19 cellular contexts compared by ENCODE assay signal in genomic region chr5:134494780-134495179, GRCh38.
"Had no signal": no experiment of that assay in that cellular context is flagged by ENCODE, and none has a peak within 500 bp of the region (broad histone marks: within the 10 kb centered on the region; RNA-seq: fewer than 3 reads in every experiment).

No MANE protein-coding gene starts in this region.

- H3K27me3 ChIP-seq: cardiac muscle cell, esophagus muscularis mucosa, gastroesophageal sphincter, heart left ventricle, left lung, right lobe of liver, testis, upper lobe of right lung had no signal

- H3K4me2 ChIP-seq: smooth muscle cell had no signal

- H3K79me2 ChIP-seq: parathyroid adenoma had no signal

- H3K4me1 ChIP-seq: esophagus muscularis mucosa, gastroesophageal sphincter, heart left ventricle, left lung, parathyroid adenoma, right lobe of liver, testis, upper lobe of right lung had no signal

- H3K36me3 ChIP-seq: cardiac muscle cell, esophagus muscularis mucosa, gastroesophageal sphincter, heart left ventricle, left lung, right lobe of liver, upper lobe of right lung, WERI-Rb-1 had no signal

- H3K27ac ChIP-seq: cardiac muscle cell, esophagus muscularis mucosa, gastroesophageal sphincter, heart left ventricle, left lung, parathyroid adenoma, right lobe of liver, testis, upper lobe of right lung, WERI-Rb-1 had no signal

- ATAC-seq: gastroesophageal sphincter, heart left ventricle, left lung, right lobe of liver, upper lobe of right lung had no signal

- H3K9ac ChIP-seq: parathyroid adenoma had no signal

- H2AFZ ChIP-seq: parathyroid adenoma had no signal

- DNase-seq: activated CD4-positive, alpha-beta T cell treated with anti-CD3 and anti-CD28 coated beads for 1 hour; activated CD8-positive, alpha-beta memory T cell treated with anti-CD3 and anti-CD28 coated beads, Interleukin-2, amount 50 U/mL, for 48 hours; activated naive CD4-positive, alpha-beta T cell; activated naive CD8-positive, alpha-beta T cell treated with anti-CD3 and anti-CD28 coated beads for 36 hours; amniotic stem cell; effector CD8-positive, alpha-beta T cell; heart left ventricle; left lung; stimulated activated CD4-positive, alpha-beta T cell treated with anti-CD3 and anti-CD28 coated beads, Interleukin-4, amount 100 ng/mL, for 1 hour; testis; WERI-Rb-1 had no signal

- FAIRE-seq: endothelial cell of umbilical vein had no signal

- H3K4me3 ChIP-seq: cardiac muscle cell, esophagus muscularis mucosa, gastroesophageal sphincter, heart left ventricle, left lung, right lobe of liver, smooth muscle cell, testis, upper lobe of right lung had no signal

- H3K9me3 ChIP-seq: esophagus muscularis mucosa, gastroesophageal sphincter, heart left ventricle, left lung, right lobe of liver, testis, upper lobe of right lung had no signal
